In the genomic region with DNA sequence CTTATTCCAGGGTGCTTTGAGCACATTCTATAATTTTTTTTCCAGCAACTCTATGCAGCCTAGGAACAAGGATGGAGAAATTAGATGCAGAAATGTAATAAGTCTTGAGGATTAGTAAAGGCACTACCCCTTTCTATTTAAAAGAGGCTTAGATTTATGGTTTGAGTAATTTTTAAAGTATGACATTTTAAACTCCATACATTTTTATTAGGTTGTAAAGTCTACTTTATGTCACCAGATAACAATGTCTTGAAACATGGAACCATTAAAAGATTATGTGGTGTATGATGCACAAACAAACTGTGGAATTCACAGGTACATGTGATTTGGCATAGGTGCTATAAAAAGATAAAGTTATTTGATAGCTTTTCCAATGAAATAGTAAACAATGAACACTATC, we compare ENCODE assay signal across 17 cellular contexts.
DNase-seq lines count a peak whose midpoint lies in the region; ATAC-seq, FAIRE-seq and TF ChIP-seq lines count a peak whose summit lies in the region.
"Had no signal": no experiment of that assay in that cellular context is flagged by ENCODE, and none has a peak within 500 bp of the region (broad histone marks: within the 10 kb centered on the region; RNA-seq: fewer than 3 reads in every experiment).

No MANE protein-coding gene starts in this region.

- peaks cover 22% of the 10 kb centered on the region for H3K9me3 Mint-ChIP-seq in T-helper 2 cell treated with Interferon-gamma antibody and Interleukin-4, amounts not matched to agents 5 μg/mL and 100 μg/mL, for 36 hours
- H3K9me3 Mint-ChIP-seq: IgD-negative memory B cell had no signal

- no peak for ATAC-seq in HG03354 (IDR thresholded peaks at IDR 0.05; ENCODE audit: poor library complexity, severe bottlenecking, unreplicated experiment)

- peaks cover 2% of the 10 kb centered on the region for H3K27me3 Mint-ChIP-seq in T-helper 2 cell treated with Interferon-gamma antibody and Interleukin-4, amounts not matched to agents 5 μg/mL and 100 μg/mL, for 36 hours (ENCODE audit: low read depth)
- H3K27me3 Mint-ChIP-seq: CD4-positive, alpha-beta memory T cell; IgD-negative memory B cell had no signal

- intact Hi-C loops in lower leg skin (cut with DNase I; ENCODE audit: low total_unique reads), result no loop called here

- H3K4me3 ChIP-seq in fibroblast of villous mesenchyme (ENCODE audit: low read depth, low read length), result no peak overlapping the region
- no peak overlapping the region for H3K4me3 ChIP-seq in lower leg skin (ENCODE audit: low read depth, poor library complexity, severe bottlenecking)
- H3K4me3 ChIP-seq: HAP-1 had no signal

- no peak overlapping the region for H3K27ac Mint-ChIP-seq in T-helper 2 cell treated with Interferon-gamma antibody and Interleukin-4, amounts not matched to agents 5 μg/mL and 100 μg/mL, for 36 hours
- H3K27ac Mint-ChIP-seq: CD4-positive, alpha-beta memory T cell; IgD-negative memory B cell had no signal

- DNase-seq in H54 (ENCODE audit: insufficient read length, low spot score), result no peak
- peak; percentile 25 for DNase-seq in LoVo (ENCODE audit: low spot score)
- DNase-seq in fibroblast of villous mesenchyme (ENCODE audit: low read depth), result peak; percentile 45
- DNase-seq in T-helper 2 cell treated with Interferon-gamma antibody and Interleukin-4, amounts not matched to agents 5 μg/mL and 100 μg/mL, for 36 hours (ENCODE audit: low spot score), result no peak
- no peak for DNase-seq in lower leg skin (ENCODE audit: low spot score in 2 of 2)
- DNase-seq in islet precursor cell, result no peak
- DNase-seq: BE2C; CD4-positive, alpha-beta memory T cell; DMS79; EL; GOT3; KG1 had no signal

- H3K4me3 Mint-ChIP-seq in T-helper 2 cell treated with Interferon-gamma antibody and Interleukin-4, amounts not matched to agents 5 μg/mL and 100 μg/mL, for 36 hours, result no peak overlapping the region
- H3K4me3 Mint-ChIP-seq: CD4-positive, alpha-beta memory T cell; IgD-negative memory B cell had no signal

- TF ChIP-seq POLR2A in H54 (IDR thresholded peaks at IDR 0.05; ENCODE audit: low read depth, low read length), result no peak
- TF ChIP-seq POLR2A in lower leg skin (IDR thresholded peaks at IDR 0.05), result no peak

- FAIRE-seq in H54 (lab: Jason Lieb, UNC), result peak; percentile 11
- FAIRE-seq: A204.1, G401.6 had no signal

- TF ChIP-seq CTCF in fibroblast of villous mesenchyme (IDR thresholded peaks at IDR 0.05; ENCODE audit: insufficient read depth, low read depth, low read length) (no peak), lower leg skin (IDR thresholded peaks at IDR 0.05) (no peak)

- H3K4me1 Mint-ChIP-seq in T-helper 2 cell treated with Interferon-gamma antibody and Interleukin-4, amounts not matched to agents 5 μg/mL and 100 μg/mL, for 36 hours (ENCODE audit: low read depth), result peaks cover 4% of the 10 kb centered on the region
- H3K4me1 Mint-ChIP-seq: CD4-positive, alpha-beta memory T cell had no signal

- H3K36me3 Mint-ChIP-seq in T-helper 2 cell treated with Interferon-gamma antibody and Interleukin-4, amounts not matched to agents 5 μg/mL and 100 μg/mL, for 36 hours (ENCODE audit: low read depth), result peaks cover 3% of the 10 kb centered on the region
- H3K36me3 Mint-ChIP-seq: IgD-negative memory B cell had no signal

Comparison
In these comparisons a context has a peak if more than half of its experiments do, and no peak if none do; other contexts are left out.
1. DNase-seq: peak in LoVo (single experiment) and fibroblast of villous mesenchyme (single experiment); none in H54 (single experiment), T-helper 2 cell treated with Interferon-gamma antibody and Interleukin-4, amounts not matched to agents 5 μg/mL and 100 μg/mL, for 36 hours (single experiment), lower leg skin (0 of 2) and islet precursor cell (single experiment).